22 cellular contexts compared by ENCODE assay signal in genomic region chr2:6832995-6833604, GRCh38. TPM values are rescaled to one million over a fixed set of nuclear protein-coding genes. Genes with fewer than 3 reads are reported as not detected.
DNase-seq lines count a peak whose midpoint lies in the region; ATAC-seq and TF ChIP-seq lines count a peak whose summit lies in the region.
"Had no signal": no experiment of that assay in that cellular context is flagged by ENCODE, and none has a peak within 500 bp of the region (broad histone marks: within the 10 kb centered on the region; RNA-seq: fewer than 3 reads in every experiment).

No MANE protein-coding gene starts in this region.

- H3K27ac ChIP-seq in CD4-positive, alpha-beta T cell (ENCODE audit: low read depth, low read length), result peak overlapping the region; percentile 1
- H3K27ac ChIP-seq: 22Rv1, ascending aorta, uterus had no signal

- POLR2A ChIA-PET in CD4-positive, alpha-beta T cell (lab: Charles Lee), result no interaction called here
- POLR2A ChIA-PET in activated CD4-positive, alpha-beta memory T cell treated with anti-CD3 and anti-CD28 coated beads for 36 hours (lab: Charles Lee), result no interaction called here

- CTCF ChIA-PET in CD4-positive, alpha-beta T cell (lab: Charles Lee), result no interaction called here
- CTCF ChIA-PET in activated CD4-positive, alpha-beta memory T cell treated with anti-CD3 and anti-CD28 coated beads for 36 hours (lab: Charles Lee), result no interaction called here

- H3K36me3 Mint-ChIP-seq in T-helper 1 cell treated with Interleukin-12 subunit alpha and Interleukin-12 subunit beta and Interleukin-4 antibody, amounts not matched to agents 30 μg/mL and 1 μg/mL, for 36 hours (ENCODE audit: low read depth), result peaks cover 42% of the 10 kb centered on the region
- peaks cover 31% of the 10 kb centered on the region for H3K36me3 Mint-ChIP-seq in CD4-positive, alpha-beta T cell (ENCODE audit: low read depth)
- peaks cover 9% of the 10 kb centered on the region for H3K36me3 Mint-ChIP-seq in activated CD4-positive, alpha-beta memory T cell treated with anti-CD3 and anti-CD28 coated beads for 36 hours
- H3K36me3 Mint-ChIP-seq in effector memory CD8-positive, alpha-beta T cell (ENCODE audit: insufficient read depth), result peaks cover 3% of the 10 kb centered on the region

- TF ChIP-seq CTCF in CD4-positive, alpha-beta T cell (IDR thresholded peaks at IDR 0.05), result no peak

- ATAC-seq in CD4-positive, alpha-beta T cell (ENCODE audit: poor library complexity), result no peak
- ATAC-seq in effector memory CD8-positive, alpha-beta T cell (replicated peaks), result no peak
- no peak for ATAC-seq in HG02885 (IDR thresholded peaks at IDR 0.05; ENCODE audit: poor library complexity, unreplicated experiment)
- ATAC-seq: Right ventricle myocardium inferior had no signal

- DNase-seq in T-helper 1 cell (no peak), NCI-H2107 treated with DMSO at 0.1 percent for 48 hours (lab: John Stamatoyannopoulos, UW; ENCODE audit: unreplicated experiment) (no peak)
- DNase-seq in CD4-positive, alpha-beta T cell, result no peak
- no peak for DNase-seq in activated CD4-positive, alpha-beta memory T cell treated with anti-CD3 and anti-CD28 coated beads for 36 hours
- DNase-seq in effector memory CD8-positive, alpha-beta T cell, result no peak
- DNase-seq in stimulated activated CD4-positive, alpha-beta T cell treated with anti-CD3 and anti-CD28 coated beads, Interleukin-2, amount 100 ng/mL, for 48 hours, result no peak
- DNase-seq: activated CD4-positive, alpha-beta T cell treated with anti-CD3 and anti-CD28 coated beads, Interleukin-2, amount 50 U/mL, for 4 hours; activated effector memory CD4-positive, alpha-beta T cell treated with Interleukin-2 at 50 U/mL for 16 hours; effector CD4-positive, alpha-beta T cell; kidney; MV-4-11; NCI-H1694 treated with DMSO at 0.1 percent for 48 hours; NCI-H2227 treated with DMSO at 0.1 percent for 48 hours; NCI-H774; substantia nigra; uterus had no signal

- intact Hi-C loops in CD4-positive, alpha-beta T cell (cut with DNase I, micrococcal nuclease), result no loop called here
- intact Hi-C loops in activated CD4-positive, alpha-beta memory T cell treated with anti-CD3 and anti-CD28 coated beads for 36 hours (cut with micrococcal nuclease), result no loop called here

- H3K4me1 Mint-ChIP-seq in T-helper 1 cell treated with Interleukin-12 subunit alpha and Interleukin-12 subunit beta and Interleukin-4 antibody, amounts not matched to agents 30 μg/mL and 1 μg/mL, for 36 hours (ENCODE audit: low read depth), result peaks cover 22% of the 10 kb centered on the region
- peaks cover 6% of the 10 kb centered on the region for H3K4me1 Mint-ChIP-seq in CD4-positive, alpha-beta T cell (ENCODE audit: low read depth)
- H3K4me1 Mint-ChIP-seq in activated CD4-positive, alpha-beta memory T cell treated with anti-CD3 and anti-CD28 coated beads for 36 hours (ENCODE audit: low read depth), result peaks cover 14% of the 10 kb centered on the region
- H3K4me1 Mint-ChIP-seq in effector memory CD8-positive, alpha-beta T cell (ENCODE audit: low read depth in 2 of 2), result peaks cover 3 to 5% of the 10 kb centered on the region in 2 donors

- peak overlapping the region; percentile 82 for H3K27ac Mint-ChIP-seq in T-helper 1 cell treated with Interleukin-12 subunit alpha and Interleukin-12 subunit beta and Interleukin-4 antibody, amounts not matched to agents 30 μg/mL and 1 μg/mL, for 36 hours
- no peak overlapping the region for H3K27ac Mint-ChIP-seq in CD4-positive, alpha-beta T cell
- peak overlapping the region; percentile 64 for H3K27ac Mint-ChIP-seq in activated CD4-positive, alpha-beta memory T cell treated with anti-CD3 and anti-CD28 coated beads for 36 hours
- peak overlapping the region; percentile 62 to 77 for H3K27ac Mint-ChIP-seq in effector memory CD8-positive, alpha-beta T cell

- H3K27me3 ChIP-seq in CD4-positive, alpha-beta T cell (ENCODE audit: control insufficient read depth, insufficient read depth, low read length), result no peaks in the 10 kb centered on the region
- H3K27me3 ChIP-seq: ascending aorta, uterus had no signal

- peak overlapping the region; percentile 65 for H3K4me3 Mint-ChIP-seq in T-helper 1 cell treated with Interleukin-12 subunit alpha and Interleukin-12 subunit beta and Interleukin-4 antibody, amounts not matched to agents 30 μg/mL and 1 μg/mL, for 36 hours
- H3K4me3 Mint-ChIP-seq in CD4-positive, alpha-beta T cell, result no peak overlapping the region
- peak overlapping the region; percentile 13 for H3K4me3 Mint-ChIP-seq in activated CD4-positive, alpha-beta memory T cell treated with anti-CD3 and anti-CD28 coated beads for 36 hours
- H3K4me3 Mint-ChIP-seq in effector memory CD8-positive, alpha-beta T cell, result peak overlapping the region; percentile 22 to 28

- peaks cover 10% of the 10 kb centered on the region for H3K9me3 ChIP-seq in CD4-positive, alpha-beta T cell (ENCODE audit: control insufficient read depth, low read length)
- H3K9me3 ChIP-seq: uterus had no signal

- peaks cover 4% of the 10 kb centered on the region for H3K27me3 Mint-ChIP-seq in T-helper 1 cell treated with Interleukin-12 subunit alpha and Interleukin-12 subunit beta and Interleukin-4 antibody, amounts not matched to agents 30 μg/mL and 1 μg/mL, for 36 hours (ENCODE audit: low read depth)
- H3K27me3 Mint-ChIP-seq in CD4-positive, alpha-beta T cell, result no peaks in the 10 kb centered on the region
- H3K27me3 Mint-ChIP-seq in activated CD4-positive, alpha-beta memory T cell treated with anti-CD3 and anti-CD28 coated beads for 36 hours, result no peaks in the 10 kb centered on the region
- no peaks in the 10 kb centered on the region for H3K27me3 Mint-ChIP-seq in effector memory CD8-positive, alpha-beta T cell

- H3K9me3 Mint-ChIP-seq in T-helper 1 cell treated with Interleukin-12 subunit alpha and Interleukin-12 subunit beta and Interleukin-4 antibody, amounts not matched to agents 30 μg/mL and 1 μg/mL, for 36 hours, result peaks cover 31% of the 10 kb centered on the region
- peaks cover 18% of the 10 kb centered on the region for H3K9me3 Mint-ChIP-seq in CD4-positive, alpha-beta T cell
- peaks cover 39% of the 10 kb centered on the region for H3K9me3 Mint-ChIP-seq in activated CD4-positive, alpha-beta memory T cell treated with anti-CD3 and anti-CD28 coated beads for 36 hours
- H3K9me3 Mint-ChIP-seq in effector memory CD8-positive, alpha-beta T cell, result peaks cover 12 to 18% of the 10 kb centered on the region in 2 donors

RNA-seq across cellular contexts. Expression of gene CMPK2, which starts 32.6 kb away (rescaled TPM):
- total RNA-seq in CD4-positive, alpha-beta T cell, result 1 to 10 TPM; 6.5 to 7.6 TPM
- total RNA-seq in activated CD4-positive, alpha-beta memory T cell treated with anti-CD3 and anti-CD28 coated beads for 36 hours, result 1 to 10 TPM; 6.6 to 6.8 TPM

RNA-seq across cellular contexts. Expression of gene RSAD2, which starts 44.5 kb away (rescaled TPM):
- total RNA-seq in CD4-positive, alpha-beta T cell, result 1 to 10 TPM; 3.9 to 4.6 TPM
- total RNA-seq in activated CD4-positive, alpha-beta memory T cell treated with anti-CD3 and anti-CD28 coated beads for 36 hours, result 1 to 10 TPM; 7.9 to 8.6 TPM
- total RNA-seq: OCI-LY7 had no signal
